Comparison of ENCODE assay signal across 15 cellular contexts in the genomic region with DNA sequence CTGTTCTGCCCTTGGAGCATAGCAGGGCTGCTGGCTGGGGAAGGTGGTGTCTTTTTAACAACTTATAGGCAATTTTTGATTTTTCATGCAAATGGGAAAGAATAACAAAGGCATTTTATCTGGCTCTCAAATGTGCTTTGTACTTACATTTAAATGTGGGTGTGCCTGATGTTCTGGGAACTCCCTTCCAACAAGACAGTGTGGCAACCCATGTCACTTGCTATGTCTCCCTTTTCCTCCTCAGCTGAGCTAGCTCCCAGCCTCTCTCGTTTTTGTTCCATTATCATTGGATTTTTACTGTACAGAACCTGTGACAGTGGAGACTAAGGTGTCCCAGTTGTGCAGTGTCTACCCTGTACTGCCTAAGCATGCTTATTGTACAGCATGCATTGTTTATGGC.
DNase-seq lines count a peak whose midpoint lies in the region; ATAC-seq, FAIRE-seq and TF ChIP-seq lines count a peak whose summit lies in the region.
"Had no signal": no experiment of that assay in that cellular context is flagged by ENCODE, and none has a peak within 500 bp of the region (broad histone marks: within the 10 kb centered on the region; RNA-seq: fewer than 3 reads in every experiment).

No MANE protein-coding gene starts in this region.

- H3K36me3 ChIP-seq in right atrium auricular region (no peaks in the 10 kb centered on the region), GM12878 (ENCODE audit: control insufficient read depth in 2 of 2, insufficient read depth in 2 of 2, low read length in 1 of 2) (no peaks in the 10 kb centered on the region), trophoblast cell (ENCODE audit: control insufficient read depth in 1 of 2, insufficient read depth in 2 of 2, low read length in 2 of 2) (no peaks in the 10 kb centered on the region), transverse colon (no peaks in the 10 kb centered on the region)

- H2AFZ ChIP-seq in GM12878 (ENCODE audit: control insufficient read depth, low read depth, low read length) (no peak overlapping the region), trophoblast cell (ENCODE audit: insufficient read depth, low read length, poor library complexity) (no peak overlapping the region)
- H2AFZ ChIP-seq: GM23338 had no signal

- H3K9ac ChIP-seq in GM12878 (ENCODE audit: control insufficient read depth, insufficient read depth, low read length), result no peak overlapping the region
- H3K9ac ChIP-seq in trophoblast cell (ENCODE audit: low read length), result no peak overlapping the region

- no peaks in the 10 kb centered on the region for H3K79me1 ChIP-seq in trophoblast cell (ENCODE audit: low read length)

- no peak for TF ChIP-seq RAD21 in GM12878 (IDR thresholded peaks at IDR 0.05; ENCODE audit: insufficient read depth, low read depth, low read length)

- RAD21 ChIA-PET in GM12878 (lab: Charles Lee; ENCODE audit: unreplicated experiment), result interaction anchor here (0.6 to 2.1 kb wide), 5 partner anchors 10 to 63 kb away, joined by 4 to 12 read pairs (median 8); no protein-coding TSS in a partner anchor

- SMC1A ChIA-PET in GM12878 (lab: Charles Lee; ENCODE audit: uncharacterized antibody, unreplicated experiment), result interaction anchor here (0.9 to 12.9 kb wide), 4 partner anchors 17 to 87 kb away, joined by 3 to 327 read pairs (median 6); no protein-coding TSS in a partner anchor

- peaks cover 0 to 58% of the 10 kb centered on the region in 2 donors for H3K4me1 ChIP-seq in right atrium auricular region
- H3K4me1 ChIP-seq in GM12878 (ENCODE audit: control insufficient read depth, insufficient read depth, low read length), result peaks cover 18% of the 10 kb centered on the region
- H3K4me1 ChIP-seq in trophoblast cell (ENCODE audit: control insufficient read depth in 1 of 2, insufficient read depth in 2 of 2, low read length in 2 of 2), result peaks cover 0 to 4% of the 10 kb centered on the region in 2 experiments
- H3K4me1 ChIP-seq in transverse colon, result peaks cover 16 to 41% (median 21%) of the 10 kb centered on the region in 4 donors

- 40% methylated on average over 1 of the region's 1 CpG for WGBS in GM12878 (ENCODE audit: insufficient coverage, insufficient replicate concordance, low lambda C conversion rate, missing lambda C conversion rate)
- WGBS in trophoblast cell (ENCODE audit: extremely low coverage, insufficient coverage, insufficient read length), result no CpG with 5 or more reads among the region's 1 CpG
- 31 to 36% methylated on average over 1 of the region's 1 CpG for WGBS in transverse colon (ENCODE audit: low coverage in 1 of 2), 2 donors

- H4K20me1 ChIP-seq in GM12878 (ENCODE audit: control insufficient read depth, insufficient read depth), result no peaks in the 10 kb centered on the region

- intact Hi-C loops in left ventricle myocardium superior (cut with micrococcal nuclease), result no loop called here
- intact Hi-C loops in GM12878 (cut with micrococcal nuclease; ENCODE audit: unreplicated experiment), result no loop called here
- intact Hi-C loops in transverse colon (cut with DNase I; ENCODE audit: low total_unique reads), result no loop called here

- no peak for TF ChIP-seq POLR2A in GM12878 (IDR thresholded peaks at IDR 0.05; ENCODE audit: low read depth, low read length)
- TF ChIP-seq POLR2A in transverse colon (IDR thresholded peaks at IDR 0.05), result no peak

- no peak overlapping the region for H2BK5ac ChIP-seq in trophoblast cell (ENCODE audit: low read depth, low read length, poor library complexity)

- no peak overlapping the region for H3K18ac ChIP-seq in trophoblast cell (ENCODE audit: low read length)

- H4K91ac ChIP-seq in trophoblast cell (ENCODE audit: low read depth, low read length), result no peak overlapping the region

- POLR2A ChIA-PET in GM12878 (lab: Charles Lee), result interaction anchor here (1.3 to 2.8 kb wide), 2 partner anchors 17 to 25 kb away, joined by 3 to 12 read pairs; no protein-coding TSS in a partner anchor

- in situ Hi-C loops in GM12878 (cut with MboI), result no loop called here
- in situ Hi-C loops in transverse colon (cut with MboI; ENCODE audit: low pct_ligation_motif_present in 1 of 4, low pct_unique_long_range_greater_than_20kb in 1 of 4, low sequenced_read_pairs in 3 of 4), result loop anchor here in 1 of 4 donors (25.0 kb wide), 1 partner anchor 109 kb away; no protein-coding TSS in a partner anchor

- DNase-seq in right atrium auricular region (ENCODE audit: low spot score) (no peak), left ventricle myocardium superior (no peak), GM12878 (ENCODE audit: low read depth, low spot score) (no peak), trophoblast cell (no peak), transverse colon (no peak), H4 (ENCODE audit: low spot score) (no peak)
- DNase-seq: BE2C; CD4-positive, alpha-beta memory T cell; DMS79; H9 had no signal

- H3K4me3 ChIP-seq in right atrium auricular region, result no peak overlapping the region
- H3K4me3 ChIP-seq in GM12878, result no peak overlapping the region
- H3K4me3 ChIP-seq in trophoblast cell (ENCODE audit: low read depth, low read length), result no peak overlapping the region
- H3K4me3 ChIP-seq in transverse colon, result no peak overlapping the region
- H3K4me3 ChIP-seq: GM23338 had no signal

- no peak overlapping the region for H4K8ac ChIP-seq in trophoblast cell (ENCODE audit: low read depth, low read length)

- CTCF ChIA-PET in GM12878 (lab: Yijun Ruan, JAX), result interaction anchor here (1.4 to 9.8 kb wide), 3 partner anchors 13 to 65 kb away, joined by 4 to 72 read pairs (median 5); no protein-coding TSS in a partner anchor

- ATAC-seq in left ventricle myocardium superior, result no peak
- no peak for ATAC-seq in GM12878
- no peak for ATAC-seq in HG03342 (IDR thresholded peaks at IDR 0.05; ENCODE audit: unreplicated experiment)
- ATAC-seq: GM23338 had no signal

- H3K79me2 ChIP-seq in GM12878 (ENCODE audit: control insufficient read depth, insufficient read depth, low read length) (no peaks in the 10 kb centered on the region), trophoblast cell (ENCODE audit: control insufficient read depth, insufficient read depth, low read length, poor library complexity) (no peaks in the 10 kb centered on the region)

- peak overlapping the region; percentile 40 for H3K23ac ChIP-seq in trophoblast cell (ENCODE audit: low read length)

- no TSS peak for BruUV-seq in GM12878 (replicated peaks; lab: Mats Ljungman, UMichigan)

- H3K4me2 ChIP-seq in GM12878 (ENCODE audit: control insufficient read depth, insufficient read depth), result no peak overlapping the region
- no peak overlapping the region for H3K4me2 ChIP-seq in trophoblast cell (ENCODE audit: low read length)
- H3K4me2 ChIP-seq: GM23338 had no signal

- no peak for TF ChIP-seq EP300 in GM12878 (IDR thresholded peaks at IDR 0.05; ENCODE audit: borderline replicate concordance in 1 of 2, control insufficient read depth in 1 of 2, low read depth in 2 of 2, low read length in 2 of 2)
- TF ChIP-seq EP300 in transverse colon (IDR thresholded peaks at IDR 0.05; ENCODE audit: low read depth), result no peak

- H2AK5ac ChIP-seq in trophoblast cell (ENCODE audit: low read length), result no peak overlapping the region

- no peak overlapping the region for H2BK120ac ChIP-seq in trophoblast cell (ENCODE audit: insufficient read depth, low read length, poor library complexity)

- FAIRE-seq in GM12878 (lab: Jason Lieb, UNC), result no peak
- FAIRE-seq: A204.1 had no signal

- no peaks in the 10 kb centered on the region for H3K9me3 ChIP-seq in right atrium auricular region
- H3K9me3 ChIP-seq in GM12878 (replicated peaks; ENCODE audit: control insufficient read depth, insufficient read depth, low read length), result no peaks in the 10 kb centered on the region
- no peaks in the 10 kb centered on the region for H3K9me3 ChIP-seq in trophoblast cell (ENCODE audit: insufficient read depth, low read depth, low read length)
- no peaks in the 10 kb centered on the region for H3K9me3 ChIP-seq in transverse colon
- H3K9me3 ChIP-seq: BE2C had no signal

- no peak overlapping the region for H4K12ac ChIP-seq in trophoblast cell (ENCODE audit: low read depth, low read length)

- H3K27me3 ChIP-seq in right atrium auricular region, result no peaks in the 10 kb centered on the region
- no peaks in the 10 kb centered on the region for H3K27me3 ChIP-seq in GM12878 (replicated peaks in 1 of 2; ENCODE audit: control insufficient read depth in 2 of 2, insufficient read depth in 2 of 2, low read length in 1 of 2)
- no peaks in the 10 kb centered on the region for H3K27me3 ChIP-seq in trophoblast cell (ENCODE audit: insufficient read depth, low read length)
- no peaks in the 10 kb centered on the region for H3K27me3 ChIP-seq in transverse colon
- H3K27me3 ChIP-seq: BE2C had no signal

- peak overlapping the region; percentile 73 to 83 for H3K27ac ChIP-seq in right atrium auricular region
- no peak overlapping the region for H3K27ac ChIP-seq in GM12878 (ENCODE audit: control insufficient read depth, insufficient read depth)
- no peak overlapping the region for H3K27ac ChIP-seq in trophoblast cell (ENCODE audit: low read depth, low read length)
- H3K27ac ChIP-seq in transverse colon, result no peak overlapping the region
- H3K27ac ChIP-seq: C4-2B, HL-60 had no signal

- H2BK12ac ChIP-seq in trophoblast cell (ENCODE audit: low read length), result no peak overlapping the region

- no peak overlapping the region for H3K4ac ChIP-seq in trophoblast cell (ENCODE audit: low read depth, low read length)

- TF ChIP-seq CTCF in right atrium auricular region (IDR thresholded peaks at IDR 0.05), result no peak
- no peak for TF ChIP-seq CTCF in GM12878 (IDR thresholded peaks at IDR 0.05 in 2 of 3, conservative IDR thresholded peaks at IDR 0.05 in 1 of 3; ENCODE audit: control insufficient read depth in 2 of 3, extremely low read depth in 1 of 3, insufficient read depth in 1 of 3, low read depth in 3 of 3, low read length in 3 of 3)
- TF ChIP-seq CTCF in transverse colon (IDR thresholded peaks at IDR 0.05), result no peak

- no peak overlapping the region for H3K14ac ChIP-seq in trophoblast cell (ENCODE audit: low read length)

TF ChIP-seq in GM12878, 131 proteins besides CTCF, POLR2A, EP300 and RAD21 (continues in another document):
- TF ChIP-seq RELB (IDR thresholded peaks at IDR 0.05; ENCODE audit: low read depth), result peak; percentile 26; the same call in 1 of the 2 replicates

Comparison
In these comparisons a context has a peak if more than half of its experiments do, and no peak if none do; other contexts are left out.
1. H3K27ac ChIP-seq: peak in right atrium auricular region (2 of 2); none in GM12878 (single experiment), trophoblast cell (single experiment) and transverse colon (0 of 4).